8 cellular contexts compared by ENCODE assay signal in genomic region chr14:34875031-34875922, GRCh38. TPM values are rescaled to one million over a fixed set of nuclear protein-coding genes. Genes with fewer than 3 reads are reported as not detected.
DNase-seq lines count a peak whose midpoint lies in the region; TF ChIP-seq lines count a peak whose summit lies in the region.

TSS of gene BAZ1A (minus strand) at chr14:34875360. CDS start at chr14:34874604, 756 bp downstream.

- H3K4me3 ChIP-seq in HEK293 (ENCODE audit: low read depth, low read length): peak within 1 kb of the TSS; percentile 97
- peak within 1 kb of the TSS; percentile 96 for H3K4me3 ChIP-seq in SJSA1
- H3K4me3 ChIP-seq in tibial artery: peak within 1 kb of the TSS; percentile 72 to 92

- H3K27ac ChIP-seq in HEK293 (ENCODE audit: extremely low read depth, low read depth, low read length) (peak within 1 kb of the TSS; percentile 96), SJSA1 (peak within 1 kb of the TSS; percentile 95), tibial artery (peak within 1 kb of the TSS; percentile 98 to 99)

- intact Hi-C loops in tibial artery (cut with DNase I; ENCODE audit: low total_unique reads): loop anchor here (2.0 to 10.0 kb wide), 3 partner anchors 108 to 340 kb away; partner anchors contain the start of genes CFL2, EAPP and SRP54

- H3K4me1 Mint-ChIP-seq in activated naive CD8-positive, alpha-beta T cell treated with anti-CD3 and anti-CD28 coated beads for 36 hours: peaks cover 40% of the 10 kb centered on the region

- H3K27ac Mint-ChIP-seq in activated naive CD8-positive, alpha-beta T cell treated with anti-CD3 and anti-CD28 coated beads for 36 hours: peak within 1 kb of the TSS; percentile 100

- DNase-seq in GM04503 (ENCODE audit: low read depth) (peak; percentile 74), MV-4-11 (lab: John Stamatoyannopoulos, UW) (peak; percentile 88), SJSA1 (ENCODE audit: low read depth in 1 of 2, low spot score in 2 of 2) (peak; percentile 69 to 81), glomerular visceral epithelial cell (ENCODE audit: extremely low spot score) (peak; percentile 93), occipital lobe (lab: John Stamatoyannopoulos, UW) (peak; percentile 24), tibial artery (peak; percentile 57 to 82)
- DNase-seq in activated naive CD8-positive, alpha-beta T cell treated with anti-CD3 and anti-CD28 coated beads for 36 hours: peak; percentile 45

- peak within 1 kb of the TSS; percentile 100 for H3K4me3 Mint-ChIP-seq in activated naive CD8-positive, alpha-beta T cell treated with anti-CD3 and anti-CD28 coated beads for 36 hours

- POLR2A ChIA-PET in HEK293 (lab: Yijun Ruan, JAX): interaction anchor here (0.6 to 1.4 kb wide), 17 partner anchors 10 to 321 kb away, joined by 3 to 35 read pairs (median 4); partner anchors contain the start of genes CFL2, FAM177A1 and SRP54

- peaks cover 3% of the 10 kb centered on the region for H3K27me3 Mint-ChIP-seq in activated naive CD8-positive, alpha-beta T cell treated with anti-CD3 and anti-CD28 coated beads for 36 hours

- CTCF ChIA-PET in HEK293 (lab: Yijun Ruan, JAX): interaction anchor here (0.5 to 0.7 kb wide), 2 partner anchors 254 to 280 kb away, joined by 3 to 8 read pairs; no protein-coding TSS in a partner anchor

- H3K9me3 ChIP-seq in HEK293 (ENCODE audit: control insufficient read depth, insufficient read depth, low read depth, low read length) (no peaks in the 10 kb centered on the region), SJSA1 (replicated peaks) (peaks cover 3% of the 10 kb centered on the region; the same call in 1 of the 2 replicates), tibial artery (no peaks in the 10 kb centered on the region)

- peaks cover 6% of the 10 kb centered on the region; the same call in 1 of the 2 replicates for H3K4me1 ChIP-seq in HEK293 (ENCODE audit: control insufficient read depth, insufficient read depth, low read length)
- H3K4me1 ChIP-seq in SJSA1 (replicated peaks): 0 out of 2 replicates have a peak, but pooled peaks cover 4% of the 10 kb centered on the region
- peaks cover 0 to 8% (median 3%) of the 10 kb centered on the region in 4 donors for H3K4me1 ChIP-seq in tibial artery

- H3K27me3 ChIP-seq in SJSA1 (replicated peaks): no peaks in the 10 kb centered on the region
- no peaks in the 10 kb centered on the region for H3K27me3 ChIP-seq in tibial artery

- TF ChIP-seq CTCF in HEK293 (tag by site-specific recombination; IDR thresholded peaks at IDR 0.05) (peak; percentile 61), tibial artery (IDR thresholded peaks at IDR 0.05) (peak; percentile 21 to 28)

- H3K36me3 Mint-ChIP-seq in activated naive CD8-positive, alpha-beta T cell treated with anti-CD3 and anti-CD28 coated beads for 36 hours: peaks cover 38% of the 10 kb centered on the region

- no peaks in the 10 kb centered on the region for H3K9me3 Mint-ChIP-seq in activated naive CD8-positive, alpha-beta T cell treated with anti-CD3 and anti-CD28 coated beads for 36 hours

- H3K36me3 ChIP-seq in HEK293 (ENCODE audit: control insufficient read depth in 2 of 2, insufficient read depth in 1 of 2, low read length in 2 of 2) (peaks cover 3 to 11% of the 10 kb centered on the region in 2 experiments), SJSA1 (peaks cover 31% of the 10 kb centered on the region), tibial artery (no peaks in the 10 kb centered on the region)

TF ChIP-seq in HEK293, 187 proteins besides CTCF, POLR2A, EP300 and RAD21 (continues in another document):
- peak; percentile 69; the same call in 1 of the 2 replicates for TF ChIP-seq HOXD13 (CRISPR knock-in tag; IDR thresholded peaks at IDR 0.05; ENCODE audit: borderline replicate concordance)
- no peak for TF ChIP-seq ZNF350 (tag by site-specific recombination; IDR thresholded peaks at IDR 0.05)
- TF ChIP-seq ZSCAN18 (tag by site-specific recombination; IDR thresholded peaks at IDR 0.05): no peak
- no peak for TF ChIP-seq ZNF48 (tag by site-specific recombination; IDR thresholded peaks at IDR 0.05)
- TF ChIP-seq INSM2 (tag by site-specific recombination; IDR thresholded peaks at IDR 0.05): 0 out of 2 replicates have a peak, but pooled peaks have one; percentile 34
- peak; percentile 47; the same call in 1 of the 2 replicates for TF ChIP-seq ZBTB7A (tag by site-specific recombination; IDR thresholded peaks at IDR 0.05; ENCODE audit: low read depth)
- TF ChIP-seq ZNF704 (tag by site-specific recombination; IDR thresholded peaks at IDR 0.05): peak; percentile 83
- no peak for TF ChIP-seq ZNF16 (tag by site-specific recombination; IDR thresholded peaks at IDR 0.05; ENCODE audit: low read depth)
- TF ChIP-seq ZNF548 (tag by site-specific recombination; IDR thresholded peaks at IDR 0.05): no peak
- no peak for TF ChIP-seq PRDM2 (tag by site-specific recombination; IDR thresholded peaks at IDR 0.05; ENCODE audit: borderline replicate concordance)
- TF ChIP-seq ZFHX2 (tag by site-specific recombination; conservative IDR thresholded peaks at IDR 0.05): no peak
- TF ChIP-seq ZNF394 (tag by site-specific recombination; IDR thresholded peaks at IDR 0.05; ENCODE audit: borderline replicate concordance): peak; percentile 80

RNA-seq across cellular contexts. Expression of gene BAZ1A, which starts in this region (rescaled TPM):
- total RNA-seq in SJSA1 (2014; rRNA removed; shearing (Covaris generic)): 34.3 and 38.5 TPM in 2 replicates
- 10 to 100 TPM; 68.7 to 68.9 TPM for total RNA-seq in activated naive CD8-positive, alpha-beta T cell treated with anti-CD3 and anti-CD28 coated beads for 36 hours
- 27.3 TPM for total RNA-seq in occipital lobe

Comparison
In these comparisons a context has a peak if more than half of its experiments do, and no peak if none do; other contexts are left out.
1. Peak in every context shown above with its lines: DNase-seq, H3K4me3 ChIP-seq and H3K27ac ChIP-seq.
2. DNase-seq: peak in every context shown above with its lines; median percentile 93 in glomerular visceral epithelial cell; 88 in MV-4-11; 75 in SJSA1; 74 in GM04503; 70 in tibial artery; 45 in activated naive CD8-positive, alpha-beta T cell treated with anti-CD3 and anti-CD28 coated beads for 36 hours; 24 in occipital lobe.